Comparison of ENCODE assay signal across 22 cellular contexts in genomic region chr16:27901956-27902355, GRCh38.
A peak's percentile ranks its signal among the peaks of the same experiment; 100 is the strongest.
DNase-seq lines count a peak whose midpoint lies in the region; ATAC-seq and TF ChIP-seq lines count a peak whose summit lies in the region.
"Had no signal": no experiment of that assay in that cellular context is flagged by ENCODE, and none has a peak within 500 bp of the region (broad histone marks: within the 10 kb centered on the region; RNA-seq: fewer than 3 reads in every experiment).

No MANE protein-coding gene starts in this region.

- whole genome bisulfite sequencing in IMR-90 (ENCODE audit: extremely low coverage in 2 of 2, insufficient read length in 1 of 2), 2 experiments: 67% methylated on average over 5 of the region's 8 CpGs; no CpG with 5 or more reads in 1 of the 2 experiments

- H3K4ac ChIP-seq in IMR-90 (ENCODE audit: low read depth, low read length): no peak overlapping the region

- DNase-seq in IMR-90 (no peak), WTC11 (ENCODE audit: low spot score) (no peak), posterior vena cava (ENCODE audit: low spot score) (peak; percentile 34), Ammon's horn (ENCODE audit: low spot score) (no peak), left ventricle myocardium superior (no peak)
- no peak for DNase-seq in activated T-cell treated with anti-CD3 and anti-CD28 coated beads, Interleukin-2, amount 50 U/mL, for 72 hours
- DNase-seq: 8988T; ACHN; Caco-2; CD4-positive, alpha-beta T cell; CD8-positive, alpha-beta T cell; DMS 273 treated with DMSO at 0.1 percent for 48 hours; DMS153; DMS53; DMS79; DND-41; EL; GDM1 had no signal

- no peak overlapping the region for H2BK120ac ChIP-seq in IMR-90 (ENCODE audit: low read depth, low read length)

- H2BK20ac ChIP-seq in IMR-90 (ENCODE audit: low read depth, low read length): no peak overlapping the region

- H3K9me3 ChIP-seq in IMR-90 (ENCODE audit: control insufficient read depth, insufficient read depth, low read length): no peaks in the 10 kb centered on the region
- H3K9me3 ChIP-seq: BLaER1 treated with 17β-estradiol and CSF1 and Interleukin-3, amounts not matched to agents 10 nM and 100 nM; Caco-2 had no signal

- no peak overlapping the region for H3K4me3 Mint-ChIP-seq in WTC11
- no peak overlapping the region for H3K4me3 Mint-ChIP-seq in activated T-cell treated with anti-CD3 and anti-CD28 coated beads, Interleukin-2, amount 50 U/mL, for 72 hours
- H3K4me3 Mint-ChIP-seq: B cell; CD4-positive, alpha-beta T cell; CD8-positive, alpha-beta T cell had no signal

- no peak overlapping the region for H2BK5ac ChIP-seq in IMR-90 (ENCODE audit: low read depth, low read length, poor library complexity, severe bottlenecking)

- no TSS peak for BruUV-seq in IMR-90 (replicated peaks; lab: Mats Ljungman, UMichigan)

- H3K9me1 ChIP-seq in IMR-90 (ENCODE audit: insufficient read depth, low read length): no peaks in the 10 kb centered on the region

- H3K23ac ChIP-seq in IMR-90 (ENCODE audit: low read depth, low read length): no peak overlapping the region

- no peaks in the 10 kb centered on the region for H4K20me1 ChIP-seq in IMR-90 (ENCODE audit: insufficient read depth, low read length)
- H4K20me1 ChIP-seq: BLaER1 treated with 17β-estradiol and CSF1 and Interleukin-3, amounts not matched to agents 10 nM and 100 nM had no signal

- in situ Hi-C loops in IMR-90 (cut with MboI; ENCODE audit: low sequenced_read_pairs): no loop called here

- POLR2A ChIA-PET in IMR-90 (lab: Charles Lee; ENCODE audit: unreplicated experiment) (no interaction called here), WTC11 (lab: Charles Lee) (no interaction called here)

- H4K8ac ChIP-seq in IMR-90 (ENCODE audit: low read depth in 2 of 2, low read length in 2 of 2): no peak overlapping the region

- dilution Hi-C loops in IMR-90 (cut with HindIII; ENCODE audit: low sequenced_read_pairs, unreplicated experiment): no loop called here

- H3K9ac ChIP-seq in IMR-90 (ENCODE audit: low read depth, low read length): no peak overlapping the region
- H3K9ac ChIP-seq: BLaER1 treated with 17β-estradiol and CSF1 and Interleukin-3, amounts not matched to agents 10 nM and 100 nM had no signal

- peaks cover 13% of the 10 kb centered on the region for H3K27me3 ChIP-seq in IMR-90 (ENCODE audit: control insufficient read depth, insufficient read depth, low read length)
- H3K27me3 ChIP-seq: BLaER1 treated with 17β-estradiol and CSF1 and Interleukin-3, amounts not matched to agents 10 nM and 100 nM had no signal

- H3K79me1 ChIP-seq in IMR-90 (ENCODE audit: low read depth in 1 of 2, low read length in 2 of 2): no peaks in the 10 kb centered on the region

- H2AFZ ChIP-seq in IMR-90 (replicated peaks; ENCODE audit: low read length, poor library complexity): peak overlapping the region; percentile 56

- no peak for ATAC-seq in IMR-90 (ENCODE audit: low read depth)
- ATAC-seq in WTC11: no peak
- ATAC-seq in activated T-cell treated with anti-CD3 and anti-CD28 coated beads, Interleukin-2, amount 50 U/mL, for 72 hours (replicated peaks in 1 of 2): no peak
- ATAC-seq in left ventricle myocardium superior: no peak
- ATAC-seq: CD8-positive, alpha-beta T cell; GM12878 had no signal

- TF ChIP-seq CTCF in IMR-90 (conservative IDR thresholded peaks at IDR 0.05; ENCODE audit: low read depth, low read length): no peak
- TF ChIP-seq CTCF in WTC11 (IDR thresholded peaks at IDR 0.05): no peak

- H3K4me2 ChIP-seq in IMR-90 (ENCODE audit: low read depth, low read length): no peak overlapping the region
- H3K4me2 ChIP-seq: BLaER1 treated with 17β-estradiol and CSF1 and Interleukin-3, amounts not matched to agents 10 nM and 100 nM had no signal

- no peak overlapping the region for H3K27ac ChIP-seq in IMR-90 (ENCODE audit: insufficient read depth, low read length)
- H3K27ac ChIP-seq: BLaER1 treated with 17β-estradiol and CSF1 and Interleukin-3, amounts not matched to agents 10 nM and 100 nM; C4-2B had no signal

- H3K36me3 Mint-ChIP-seq in WTC11: no peaks in the 10 kb centered on the region
- no peaks in the 10 kb centered on the region for H3K36me3 Mint-ChIP-seq in activated T-cell treated with anti-CD3 and anti-CD28 coated beads, Interleukin-2, amount 50 U/mL, for 72 hours (ENCODE audit: insufficient read depth in 2 of 2)
- H3K36me3 Mint-ChIP-seq: CD8-positive, alpha-beta T cell had no signal

- no peak overlapping the region for H3K56ac ChIP-seq in IMR-90 (ENCODE audit: extremely low read depth, insufficient read depth, low read length)

- H3K14ac ChIP-seq in IMR-90 (replicated peaks; ENCODE audit: low read depth, low read length): no peak overlapping the region

- H3K4me1 ChIP-seq in IMR-90 (ENCODE audit: control insufficient read depth, insufficient read depth, low read length): no peaks in the 10 kb centered on the region
- H3K4me1 ChIP-seq: BLaER1 treated with 17β-estradiol and CSF1 and Interleukin-3, amounts not matched to agents 10 nM and 100 nM; Caco-2 had no signal

- intact Hi-C loops in IMR-90 (cut with micrococcal nuclease): no loop called here
- intact Hi-C loops in posterior vena cava (cut with DNase I): no loop called here
- intact Hi-C loops in left ventricle myocardium superior (cut with micrococcal nuclease): no loop called here

- H3K9me3 Mint-ChIP-seq in WTC11: peaks cover 11% of the 10 kb centered on the region
- no peaks in the 10 kb centered on the region for H3K9me3 Mint-ChIP-seq in activated T-cell treated with anti-CD3 and anti-CD28 coated beads, Interleukin-2, amount 50 U/mL, for 72 hours
- H3K9me3 Mint-ChIP-seq: CD4-positive, alpha-beta T cell; CD8-positive, alpha-beta T cell had no signal

- no peak overlapping the region for H4K91ac ChIP-seq in IMR-90 (ENCODE audit: insufficient read depth, low read depth, low read length)

- TF ChIP-seq RAD21 in IMR-90 (IDR thresholded peaks at IDR 0.05; ENCODE audit: low read length): no peak

- H2BK15ac ChIP-seq in IMR-90 (ENCODE audit: low read depth, low read length): no peak overlapping the region

- no peak for TF ChIP-seq POLR2A in IMR-90 (IDR thresholded peaks at IDR 0.05; ENCODE audit: low read depth, low read length)

- H2AK5ac ChIP-seq in IMR-90 (ENCODE audit: low read depth, low read length): no peak overlapping the region

- no peaks in the 10 kb centered on the region for H3K4me1 Mint-ChIP-seq in WTC11
- no peaks in the 10 kb centered on the region for H3K4me1 Mint-ChIP-seq in activated T-cell treated with anti-CD3 and anti-CD28 coated beads, Interleukin-2, amount 50 U/mL, for 72 hours (ENCODE audit: low read depth)
- H3K4me1 Mint-ChIP-seq: B cell had no signal

- no peak overlapping the region for H3K4me3 ChIP-seq in IMR-90 (ENCODE audit: insufficient read depth, low read depth, low read length)
- H3K4me3 ChIP-seq: BLaER1 treated with 17β-estradiol and CSF1 and Interleukin-3, amounts not matched to agents 10 nM and 100 nM; GM12878 had no signal

- H4K5ac ChIP-seq in IMR-90 (ENCODE audit: low read depth, low read length): no peak overlapping the region

- H2AK9ac ChIP-seq in IMR-90 (replicated peaks; ENCODE audit: low read depth, low read length, poor library complexity): no peak overlapping the region

- H3K27me3 Mint-ChIP-seq in WTC11 (ENCODE audit: low read depth): no peaks in the 10 kb centered on the region
- peaks cover 13% of the 10 kb centered on the region for H3K27me3 Mint-ChIP-seq in activated T-cell treated with anti-CD3 and anti-CD28 coated beads, Interleukin-2, amount 50 U/mL, for 72 hours (ENCODE audit: low read depth)

- H3K18ac ChIP-seq in IMR-90 (ENCODE audit: low read depth, low read length): no peak overlapping the region

- CTCF ChIA-PET in IMR-90 (lab: Yijun Ruan, JAX) (no interaction called here), WTC11 (lab: Charles Lee) (no interaction called here)

- H3K36me3 ChIP-seq in IMR-90 (ENCODE audit: control insufficient read depth, insufficient read depth, low read length): no peaks in the 10 kb centered on the region
- H3K36me3 ChIP-seq: BLaER1 treated with 17β-estradiol and CSF1 and Interleukin-3, amounts not matched to agents 10 nM and 100 nM had no signal

- H3K27ac Mint-ChIP-seq in WTC11: peak overlapping the region; percentile 64; the same call in 1 of the 2 replicates
- no peak overlapping the region for H3K27ac Mint-ChIP-seq in activated T-cell treated with anti-CD3 and anti-CD28 coated beads, Interleukin-2, amount 50 U/mL, for 72 hours
- H3K27ac Mint-ChIP-seq: B cell; CD4-positive, alpha-beta T cell; CD8-positive, alpha-beta T cell had no signal

TF ChIP-seq in IMR-90, 13 proteins besides CTCF, POLR2A, EP300 and RAD21 (continues in another document):
- no peak for TF ChIP-seq CHD1 (IDR thresholded peaks at IDR 0.05; ENCODE audit: low read depth, low read length)
- no peak for TF ChIP-seq BHLHE40 (IDR thresholded peaks at IDR 0.05; ENCODE audit: low read depth, low read length)
- no peak for TF ChIP-seq SMC3 (IDR thresholded peaks at IDR 0.05; ENCODE audit: low read depth, low read length)
- TF ChIP-seq MAFK (IDR thresholded peaks at IDR 0.05; ENCODE audit: low read depth, low read length): no peak
- no peak for TF ChIP-seq ELK1 (IDR thresholded peaks at IDR 0.05; ENCODE audit: borderline replicate concordance, low read depth, low read length)

TF ChIP-seq in WTC11, 78 proteins besides CTCF, POLR2A, EP300 and RAD21:
- no peak for TF ChIP-seq FOXJ3 (CRISPR knock-in tag; IDR thresholded peaks at IDR 0.05; ENCODE audit: borderline replicate concordance)
- no peak for TF ChIP-seq SMAD3 (CRISPR knock-in tag; IDR thresholded peaks at IDR 0.05; ENCODE audit: borderline replicate concordance)
- TF ChIP-seq NR1H2 (CRISPR knock-in tag; IDR thresholded peaks at IDR 0.05): no peak
- TF ChIP-seq FOXK1 (CRISPR knock-in tag; IDR thresholded peaks at IDR 0.05): no peak
TF ChIP-seq in WTC11: peak in this region for 0.
